In the genomic region with DNA sequence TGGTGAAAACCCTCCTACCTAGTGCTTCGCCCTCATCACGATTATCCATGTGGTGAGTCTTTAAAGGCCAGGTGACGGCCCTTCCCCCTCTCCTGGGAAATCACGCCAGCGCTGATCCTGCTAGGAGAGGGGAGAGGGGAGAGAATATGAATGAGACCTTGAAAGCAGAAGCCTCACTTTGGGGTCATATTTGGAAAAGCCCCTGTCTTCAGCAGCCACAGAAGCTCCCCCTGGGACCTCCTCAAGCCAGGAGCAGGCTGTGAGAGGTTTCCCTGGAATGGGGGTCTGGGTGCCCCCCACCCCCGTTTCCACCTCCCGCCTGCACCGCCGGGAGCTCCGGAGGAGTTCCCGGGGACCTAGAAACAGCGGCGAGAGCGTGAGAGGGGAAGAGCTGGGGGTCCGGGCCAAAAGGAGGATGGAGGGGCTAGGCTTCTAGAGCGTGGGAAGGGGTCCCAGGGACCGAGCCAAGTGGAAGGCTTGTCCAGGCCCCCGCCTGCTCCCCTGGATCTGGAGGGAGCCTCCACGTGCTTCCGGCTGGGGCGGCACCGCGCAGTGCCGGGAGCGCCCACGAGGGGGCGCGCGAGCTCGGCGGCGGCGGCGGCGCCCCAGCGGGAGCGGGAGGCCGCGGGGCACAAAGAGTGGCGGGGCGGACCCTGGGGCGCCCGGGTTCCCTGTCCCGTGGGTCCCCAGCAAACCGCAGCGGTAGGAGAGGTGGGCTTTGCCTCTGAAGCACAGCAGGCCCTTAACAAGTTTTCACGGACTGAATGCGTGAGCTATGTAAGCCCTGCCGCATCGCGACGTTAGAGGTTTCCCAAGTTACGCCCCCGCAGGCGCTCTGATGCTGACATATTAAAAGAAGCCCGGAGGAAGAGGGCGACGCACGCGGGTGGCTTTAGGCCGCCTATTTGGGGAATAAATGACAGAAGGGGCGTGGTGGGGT, we compare ENCODE assay signal across 1 cellular context.
TF ChIP-seq lines count a peak whose summit lies in the region.

No MANE protein-coding gene starts in this region.

TF ChIP-seq in HepG2, 621 proteins besides CTCF, POLR2A, EP300 and RAD21 (continued from another document and continues in another):
- TF ChIP-seq, protein P1, sequence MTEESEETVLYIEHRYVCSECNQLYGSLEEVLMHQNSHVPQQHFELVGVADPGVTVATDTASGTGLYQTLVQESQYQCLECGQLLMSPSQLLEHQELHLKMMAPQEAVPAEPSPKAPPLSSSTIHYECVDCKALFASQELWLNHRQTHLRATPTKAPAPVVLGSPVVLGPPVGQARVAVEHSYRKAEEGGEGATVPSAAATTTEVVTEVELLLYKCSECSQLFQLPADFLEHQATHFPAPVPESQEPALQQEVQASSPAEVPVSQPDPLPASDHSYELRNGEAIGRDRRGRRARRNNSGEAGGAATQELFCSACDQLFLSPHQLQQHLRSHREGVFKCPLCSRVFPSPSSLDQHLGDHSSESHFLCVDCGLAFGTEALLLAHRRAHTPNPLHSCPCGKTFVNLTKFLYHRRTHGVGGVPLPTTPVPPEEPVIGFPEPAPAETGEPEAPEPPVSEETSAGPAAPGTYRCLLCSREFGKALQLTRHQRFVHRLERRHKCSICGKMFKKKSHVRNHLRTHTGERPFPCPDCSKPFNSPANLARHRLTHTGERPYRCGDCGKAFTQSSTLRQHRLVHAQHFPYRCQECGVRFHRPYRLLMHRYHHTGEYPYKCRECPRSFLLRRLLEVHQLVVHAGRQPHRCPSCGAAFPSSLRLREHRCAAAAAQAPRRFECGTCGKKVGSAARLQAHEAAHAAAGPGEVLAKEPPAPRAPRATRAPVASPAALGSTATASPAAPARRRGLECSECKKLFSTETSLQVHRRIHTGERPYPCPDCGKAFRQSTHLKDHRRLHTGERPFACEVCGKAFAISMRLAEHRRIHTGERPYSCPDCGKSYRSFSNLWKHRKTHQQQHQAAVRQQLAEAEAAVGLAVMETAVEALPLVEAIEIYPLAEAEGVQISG (CRISPR knock-in tag; IDR thresholded peaks at IDR 0.05), result 0 out of 2 replicates have a peak, but pooled peaks have one; percentile 31
- TF ChIP-seq SRY (CRISPR knock-in tag; IDR thresholded peaks at IDR 0.05) (peak; percentile 79; the same call in 1 of the 2 replicates), ZNF75D (CRISPR knock-in tag; IDR thresholded peaks at IDR 0.05; ENCODE audit: borderline replicate concordance) (no peak), GTF2F1 (IDR thresholded peaks at IDR 0.05; ENCODE audit: low read length) (no peak), ZNF10 (CRISPR knock-in tag; IDR thresholded peaks at IDR 0.05; ENCODE audit: borderline replicate concordance, low read depth) (no peak), KAT7 (CRISPR knock-in tag; IDR thresholded peaks at IDR 0.05; ENCODE audit: borderline replicate concordance) (no peak), FLYWCH1 (CRISPR knock-in tag; IDR thresholded peaks at IDR 0.05) (no peak), SIN3A (IDR thresholded peaks at IDR 0.05; ENCODE audit: borderline replicate concordance, low read depth, low read length) (no peak), NFYB (CRISPR knock-in tag; IDR thresholded peaks at IDR 0.05) (no peak), ZNF672 (CRISPR knock-in tag; IDR thresholded peaks at IDR 0.05) (no peak), MXI1 (IDR thresholded peaks at IDR 0.05; ENCODE audit: borderline replicate concordance, low read depth, low read length) (no peak), ZNF30 (CRISPR knock-in tag; IDR thresholded peaks at IDR 0.05) (no peak), ZNF781 (CRISPR knock-in tag; IDR thresholded peaks at IDR 0.05; ENCODE audit: borderline replicate concordance, not compliant biosample characterization) (no peak), TBX3 (IDR thresholded peaks at IDR 0.05; ENCODE audit: borderline replicate concordance) (no peak), MBNL3 (CRISPR knock-in tag; conservative IDR thresholded peaks at IDR 0.05) (no peak), U2AF2 (IDR thresholded peaks at IDR 0.05; ENCODE audit: low read depth, low read length) (no peak), ZC3H13 (CRISPR knock-in tag; IDR thresholded peaks at IDR 0.05) (no peak), STAT5B (CRISPR knock-in tag; IDR thresholded peaks at IDR 0.05) (no peak), GFI1 (CRISPR knock-in tag; IDR thresholded peaks at IDR 0.05; ENCODE audit: borderline replicate concordance) (no peak)
- TF ChIP-seq, protein P2, sequence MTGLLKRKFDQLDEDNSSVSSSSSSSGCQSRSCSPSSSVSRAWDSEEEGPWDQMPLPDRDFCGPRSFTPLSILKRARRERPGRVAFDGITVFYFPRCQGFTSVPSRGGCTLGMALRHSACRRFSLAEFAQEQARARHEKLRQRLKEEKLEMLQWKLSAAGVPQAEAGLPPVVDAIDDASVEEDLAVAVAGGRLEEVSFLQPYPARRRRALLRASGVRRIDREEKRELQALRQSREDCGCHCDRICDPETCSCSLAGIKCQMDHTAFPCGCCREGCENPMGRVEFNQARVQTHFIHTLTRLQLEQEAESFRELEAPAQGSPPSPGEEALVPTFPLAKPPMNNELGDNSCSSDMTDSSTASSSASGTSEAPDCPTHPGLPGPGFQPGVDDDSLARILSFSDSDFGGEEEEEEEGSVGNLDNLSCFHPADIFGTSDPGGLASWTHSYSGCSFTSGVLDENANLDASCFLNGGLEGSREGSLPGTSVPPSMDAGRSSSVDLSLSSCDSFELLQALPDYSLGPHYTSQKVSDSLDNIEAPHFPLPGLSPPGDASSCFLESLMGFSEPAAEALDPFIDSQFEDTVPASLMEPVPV (CRISPR knock-in tag; IDR thresholded peaks at IDR 0.05), result no peak
- TF ChIP-seq, protein P3, sequence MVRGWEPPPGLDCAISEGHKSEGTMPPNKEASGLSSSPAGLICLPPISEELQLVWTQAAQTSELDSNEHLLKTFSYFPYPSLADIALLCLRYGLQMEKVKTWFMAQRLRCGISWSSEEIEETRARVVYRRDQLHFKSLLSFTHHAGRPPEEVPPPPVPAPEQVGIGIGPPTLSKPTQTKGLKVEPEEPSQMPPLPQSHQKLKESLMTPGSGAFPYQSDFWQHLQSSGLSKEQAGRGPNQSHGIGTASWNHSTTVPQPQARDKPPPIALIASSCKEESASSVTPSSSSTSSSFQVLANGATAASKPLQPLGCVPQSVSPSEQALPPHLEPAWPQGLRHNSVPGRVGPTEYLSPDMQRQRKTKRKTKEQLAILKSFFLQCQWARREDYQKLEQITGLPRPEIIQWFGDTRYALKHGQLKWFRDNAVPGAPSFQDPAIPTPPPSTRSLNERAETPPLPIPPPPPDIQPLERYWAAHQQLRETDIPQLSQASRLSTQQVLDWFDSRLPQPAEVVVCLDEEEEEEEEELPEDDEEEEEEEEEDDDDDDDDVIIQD (CRISPR knock-in tag; IDR thresholded peaks at IDR 0.05; ENCODE audit: low read depth), result no peak
- TF ChIP-seq, protein P4, sequence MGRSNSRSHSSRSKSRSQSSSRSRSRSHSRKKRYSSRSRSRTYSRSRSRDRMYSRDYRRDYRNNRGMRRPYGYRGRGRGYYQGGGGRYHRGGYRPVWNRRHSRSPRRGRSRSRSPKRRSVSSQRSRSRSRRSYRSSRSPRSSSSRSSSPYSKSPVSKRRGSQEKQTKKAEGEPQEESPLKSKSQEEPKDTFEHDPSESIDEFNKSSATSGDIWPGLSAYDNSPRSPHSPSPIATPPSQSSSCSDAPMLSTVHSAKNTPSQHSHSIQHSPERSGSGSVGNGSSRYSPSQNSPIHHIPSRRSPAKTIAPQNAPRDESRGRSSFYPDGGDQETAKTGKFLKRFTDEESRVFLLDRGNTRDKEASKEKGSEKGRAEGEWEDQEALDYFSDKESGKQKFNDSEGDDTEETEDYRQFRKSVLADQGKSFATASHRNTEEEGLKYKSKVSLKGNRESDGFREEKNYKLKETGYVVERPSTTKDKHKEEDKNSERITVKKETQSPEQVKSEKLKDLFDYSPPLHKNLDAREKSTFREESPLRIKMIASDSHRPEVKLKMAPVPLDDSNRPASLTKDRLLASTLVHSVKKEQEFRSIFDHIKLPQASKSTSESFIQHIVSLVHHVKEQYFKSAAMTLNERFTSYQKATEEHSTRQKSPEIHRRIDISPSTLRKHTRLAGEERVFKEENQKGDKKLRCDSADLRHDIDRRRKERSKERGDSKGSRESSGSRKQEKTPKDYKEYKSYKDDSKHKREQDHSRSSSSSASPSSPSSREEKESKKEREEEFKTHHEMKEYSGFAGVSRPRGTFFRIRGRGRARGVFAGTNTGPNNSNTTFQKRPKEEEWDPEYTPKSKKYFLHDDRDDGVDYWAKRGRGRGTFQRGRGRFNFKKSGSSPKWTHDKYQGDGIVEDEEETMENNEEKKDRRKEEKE (IDR thresholded peaks at IDR 0.05), result no peak
- TF ChIP-seq, protein P5, sequence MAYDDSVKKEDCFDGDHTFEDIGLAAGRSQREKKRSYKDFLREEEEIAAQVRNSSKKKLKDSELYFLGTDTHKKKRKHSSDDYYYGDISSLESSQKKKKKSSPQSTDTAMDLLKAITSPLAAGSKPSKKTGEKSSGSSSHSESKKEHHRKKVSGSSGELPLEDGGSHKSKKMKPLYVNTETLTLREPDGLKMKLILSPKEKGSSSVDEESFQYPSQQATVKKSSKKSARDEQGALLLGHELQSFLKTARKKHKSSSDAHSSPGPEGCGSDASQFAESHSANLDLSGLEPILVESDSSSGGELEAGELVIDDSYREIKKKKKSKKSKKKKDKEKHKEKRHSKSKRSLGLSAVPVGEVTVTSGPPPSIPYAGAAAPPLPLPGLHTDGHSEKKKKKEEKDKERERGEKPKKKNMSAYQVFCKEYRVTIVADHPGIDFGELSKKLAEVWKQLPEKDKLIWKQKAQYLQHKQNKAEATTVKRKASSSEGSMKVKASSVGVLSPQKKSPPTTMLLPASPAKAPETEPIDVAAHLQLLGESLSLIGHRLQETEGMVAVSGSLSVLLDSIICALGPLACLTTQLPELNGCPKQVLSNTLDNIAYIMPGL (CRISPR knock-in tag; IDR thresholded peaks at IDR 0.05; ENCODE audit: borderline replicate concordance in 1 of 2, low read depth in 1 of 2), result peak in 1 of 2 experiments; percentile 34; a peak in 1 of 4 replicates
- TF ChIP-seq, protein P6, sequence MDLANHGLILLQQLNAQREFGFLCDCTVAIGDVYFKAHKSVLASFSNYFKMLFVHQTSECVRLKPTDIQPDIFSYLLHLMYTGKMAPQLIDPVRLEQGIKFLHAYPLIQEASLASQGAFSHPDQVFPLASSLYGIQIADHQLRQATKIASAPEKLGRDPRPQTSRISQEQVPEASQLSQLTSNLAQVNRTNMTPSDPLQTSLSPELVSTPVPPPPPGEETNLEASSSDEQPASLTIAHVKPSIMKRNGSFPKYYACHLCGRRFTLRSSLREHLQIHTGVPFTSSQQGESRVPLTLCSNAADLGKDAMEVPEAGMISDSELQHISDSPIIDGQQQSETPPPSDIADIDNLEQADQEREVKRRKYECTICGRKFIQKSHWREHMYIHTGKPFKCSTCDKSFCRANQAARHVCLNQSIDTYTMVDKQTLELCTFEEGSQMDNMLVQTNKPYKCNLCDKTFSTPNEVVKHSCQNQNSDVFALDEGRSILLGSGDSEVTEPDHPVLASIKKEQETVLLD (CRISPR knock-in tag; IDR thresholded peaks at IDR 0.05; ENCODE audit: low read depth), result no peak; the same call in 1 of the 2 replicates
- TF ChIP-seq, protein P7, sequence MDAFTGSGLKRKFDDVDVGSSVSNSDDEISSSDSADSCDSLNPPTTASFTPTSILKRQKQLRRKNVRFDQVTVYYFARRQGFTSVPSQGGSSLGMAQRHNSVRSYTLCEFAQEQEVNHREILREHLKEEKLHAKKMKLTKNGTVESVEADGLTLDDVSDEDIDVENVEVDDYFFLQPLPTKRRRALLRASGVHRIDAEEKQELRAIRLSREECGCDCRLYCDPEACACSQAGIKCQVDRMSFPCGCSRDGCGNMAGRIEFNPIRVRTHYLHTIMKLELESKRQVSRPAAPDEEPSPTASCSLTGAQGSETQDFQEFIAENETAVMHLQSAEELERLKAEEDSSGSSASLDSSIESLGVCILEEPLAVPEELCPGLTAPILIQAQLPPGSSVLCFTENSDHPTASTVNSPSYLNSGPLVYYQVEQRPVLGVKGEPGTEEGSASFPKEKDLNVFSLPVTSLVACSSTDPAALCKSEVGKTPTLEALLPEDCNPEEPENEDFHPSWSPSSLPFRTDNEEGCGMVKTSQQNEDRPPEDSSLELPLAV (CRISPR knock-in tag; conservative IDR thresholded peaks at IDR 0.05; ENCODE audit: low read depth), result no peak
- TF ChIP-seq, protein P8, sequence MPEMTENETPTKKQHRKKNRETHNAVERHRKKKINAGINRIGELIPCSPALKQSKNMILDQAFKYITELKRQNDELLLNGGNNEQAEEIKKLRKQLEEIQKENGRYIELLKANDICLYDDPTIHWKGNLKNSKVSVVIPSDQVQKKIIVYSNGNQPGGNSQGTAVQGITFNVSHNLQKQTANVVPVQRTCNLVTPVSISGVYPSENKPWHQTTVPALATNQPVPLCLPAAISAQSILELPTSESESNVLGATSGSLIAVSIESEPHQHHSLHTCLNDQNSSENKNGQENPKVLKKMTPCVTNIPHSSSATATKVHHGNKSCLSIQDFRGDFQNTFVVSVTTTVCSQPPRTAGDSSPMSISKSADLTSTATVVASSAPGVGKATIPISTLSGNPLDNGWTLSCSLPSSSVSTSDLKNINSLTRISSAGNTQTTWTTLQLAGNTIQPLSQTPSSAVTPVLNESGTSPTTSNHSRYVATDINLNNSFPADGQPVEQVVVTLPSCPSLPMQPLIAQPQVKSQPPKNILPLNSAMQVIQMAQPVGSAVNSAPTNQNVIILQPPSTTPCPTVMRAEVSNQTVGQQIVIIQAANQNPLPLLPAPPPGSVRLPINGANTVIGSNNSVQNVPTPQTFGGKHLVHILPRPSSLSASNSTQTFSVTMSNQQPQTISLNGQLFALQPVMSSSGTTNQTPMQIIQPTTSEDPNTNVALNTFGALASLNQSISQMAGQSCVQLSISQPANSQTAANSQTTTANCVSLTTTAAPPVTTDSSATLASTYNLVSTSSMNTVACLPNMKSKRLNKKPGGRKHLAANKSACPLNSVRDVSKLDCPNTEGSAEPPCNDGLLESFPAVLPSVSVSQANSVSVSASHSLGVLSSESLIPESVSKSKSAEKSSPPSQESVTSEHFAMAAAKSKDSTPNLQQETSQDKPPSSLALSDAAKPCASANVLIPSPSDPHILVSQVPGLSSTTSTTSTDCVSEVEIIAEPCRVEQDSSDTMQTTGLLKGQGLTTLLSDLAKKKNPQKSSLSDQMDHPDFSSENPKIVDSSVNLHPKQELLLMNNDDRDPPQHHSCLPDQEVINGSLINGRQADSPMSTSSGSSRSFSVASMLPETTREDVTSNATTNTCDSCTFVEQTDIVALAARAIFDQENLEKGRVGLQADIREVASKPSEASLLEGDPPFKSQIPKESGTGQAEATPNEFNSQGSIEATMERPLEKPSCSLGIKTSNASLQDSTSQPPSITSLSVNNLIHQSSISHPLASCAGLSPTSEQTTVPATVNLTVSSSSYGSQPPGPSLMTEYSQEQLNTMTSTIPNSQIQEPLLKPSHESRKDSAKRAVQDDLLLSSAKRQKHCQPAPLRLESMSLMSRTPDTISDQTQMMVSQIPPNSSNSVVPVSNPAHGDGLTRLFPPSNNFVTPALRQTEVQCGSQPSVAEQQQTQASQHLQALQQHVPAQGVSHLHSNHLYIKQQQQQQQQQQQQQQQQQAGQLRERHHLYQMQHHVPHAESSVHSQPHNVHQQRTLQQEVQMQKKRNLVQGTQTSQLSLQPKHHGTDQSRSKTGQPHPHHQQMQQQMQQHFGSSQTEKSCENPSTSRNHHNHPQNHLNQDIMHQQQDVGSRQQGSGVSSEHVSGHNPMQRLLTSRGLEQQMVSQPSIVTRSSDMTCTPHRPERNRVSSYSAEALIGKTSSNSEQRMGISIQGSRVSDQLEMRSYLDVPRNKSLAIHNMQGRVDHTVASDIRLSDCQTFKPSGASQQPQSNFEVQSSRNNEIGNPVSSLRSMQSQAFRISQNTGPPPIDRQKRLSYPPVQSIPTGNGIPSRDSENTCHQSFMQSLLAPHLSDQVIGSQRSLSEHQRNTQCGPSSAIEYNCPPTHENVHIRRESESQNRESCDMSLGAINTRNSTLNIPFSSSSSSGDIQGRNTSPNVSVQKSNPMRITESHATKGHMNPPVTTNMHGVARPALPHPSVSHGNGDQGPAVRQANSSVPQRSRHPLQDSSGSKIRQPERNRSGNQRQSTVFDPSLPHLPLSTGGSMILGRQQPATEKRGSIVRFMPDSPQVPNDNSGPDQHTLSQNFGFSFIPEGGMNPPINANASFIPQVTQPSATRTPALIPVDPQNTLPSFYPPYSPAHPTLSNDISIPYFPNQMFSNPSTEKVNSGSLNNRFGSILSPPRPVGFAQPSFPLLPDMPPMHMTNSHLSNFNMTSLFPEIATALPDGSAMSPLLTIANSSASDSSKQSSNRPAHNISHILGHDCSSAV (CRISPR knock-in tag; IDR thresholded peaks at IDR 0.05; ENCODE audit: borderline replicate concordance), result no peak
